Comparison of ENCODE assay signal across 26 cellular contexts in the genomic region with DNA sequence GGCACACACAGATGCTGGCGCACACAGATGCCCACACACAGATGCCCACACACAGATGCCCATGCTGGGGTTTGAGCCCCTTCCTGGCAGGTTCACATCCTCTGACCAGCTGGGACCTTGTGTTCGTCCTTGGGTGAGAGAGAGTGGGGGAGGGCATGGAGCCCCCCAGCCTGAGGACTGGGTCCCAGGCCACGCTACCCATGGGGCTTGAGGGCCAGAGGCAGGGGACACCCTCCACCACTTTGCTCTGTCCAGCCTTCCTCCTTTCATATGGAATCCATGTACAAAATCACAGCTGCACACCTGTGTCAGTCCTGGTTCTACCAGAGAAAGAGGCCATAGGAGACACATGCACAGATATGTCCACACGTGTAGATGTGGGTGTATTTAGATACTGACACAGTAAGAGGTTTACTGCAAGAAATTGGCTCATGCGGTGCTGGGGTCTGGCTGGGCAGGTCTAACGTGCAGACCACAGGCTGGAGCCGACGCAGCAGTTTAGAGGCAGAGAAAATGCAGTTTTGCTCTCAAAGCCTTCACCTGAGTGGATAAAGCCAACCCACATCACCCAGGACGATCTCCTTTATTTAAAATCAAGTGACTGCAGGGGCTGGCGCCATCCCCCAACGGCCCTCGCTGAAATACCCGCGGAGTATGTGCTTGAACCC. TPM values are rescaled to one million over a fixed set of nuclear protein-coding genes. Genes with fewer than 3 reads are reported as not detected.
DNase-seq lines count a peak whose midpoint lies in the region; ATAC-seq and TF ChIP-seq lines count a peak whose summit lies in the region.
"Had no signal": no experiment of that assay in that cellular context is flagged by ENCODE, and none has a peak within 500 bp of the region (broad histone marks: within the 10 kb centered on the region; RNA-seq: fewer than 3 reads in every experiment).

No MANE protein-coding gene starts in this region.

- H3K27me3 Mint-ChIP-seq in type B pancreatic cell: peaks cover 19% of the 10 kb centered on the region
- H3K27me3 Mint-ChIP-seq: activated CD8-positive, alpha-beta T cell treated with anti-CD3 and anti-CD28 coated beads for 36 hours had no signal

- no peak for ATAC-seq in heart left ventricle
- no peak for ATAC-seq in lower lobe of right lung
- ATAC-seq: activated CD8-positive, alpha-beta T cell treated with anti-CD3 and anti-CD28 coated beads for 36 hours; activated naive CD4-positive, alpha-beta T cell treated with anti-CD3 and anti-CD28 coated beads, Interleukin-2, amount 50 U/mL, for 72 hours; Right ventricle myocardium inferior had no signal

- H3K4me1 Mint-ChIP-seq in type B pancreatic cell (ENCODE audit: unreplicated experiment): no peaks in the 10 kb centered on the region

- H3K4me1 ChIP-seq in heart left ventricle (peaks cover 0 to 13% (median 7%) of the 10 kb centered on the region in 12 donors), left ventricle myocardium inferior (peaks cover 11% of the 10 kb centered on the region), lower lobe of right lung (peaks cover 5% of the 10 kb centered on the region), prostate gland (replicated peaks) (no peaks in the 10 kb centered on the region)
- H3K4me1 ChIP-seq: psoas muscle had no signal

- TF ChIP-seq POLR2A in heart left ventricle (IDR thresholded peaks at IDR 0.05) (no peak), prostate gland (IDR thresholded peaks at IDR 0.05) (no peak)

- H3K9me3 Mint-ChIP-seq in type B pancreatic cell: no peaks in the 10 kb centered on the region
- H3K9me3 Mint-ChIP-seq: activated CD8-positive, alpha-beta T cell treated with anti-CD3 and anti-CD28 coated beads for 36 hours; activated naive CD4-positive, alpha-beta T cell treated with anti-CD3 and anti-CD28 coated beads, Interleukin-2, amount 50 U/mL, for 72 hours; activated T-helper 2 cell treated with anti-CD3 and anti-CD28 coated beads, Interferon-gamma antibody, Interleukin-2, Interleukin-4, amounts not matched to agents 10 μg/mL and 5 μg/mL and 100 μg/mL, durations not matched to agents 14 hours and 24 hours and 36 hours had no signal

- H3K36me3 ChIP-seq in heart left ventricle: no peaks in the 10 kb centered on the region
- no peaks in the 10 kb centered on the region for H3K36me3 ChIP-seq in left ventricle myocardium inferior
- H3K36me3 ChIP-seq in lower lobe of right lung: no peaks in the 10 kb centered on the region
- no peaks in the 10 kb centered on the region for H3K36me3 ChIP-seq in prostate gland
- H3K36me3 ChIP-seq: BLaER1, neutrophil, tibial artery had no signal

- H3K4me3 ChIP-seq in heart left ventricle (no peak overlapping the region), left ventricle myocardium inferior (no peak overlapping the region), lower lobe of right lung (no peak overlapping the region), prostate gland (no peak overlapping the region)
- H3K4me3 ChIP-seq: BLaER1, PC-9, psoas muscle, tibial artery had no signal

- no peaks in the 10 kb centered on the region for H3K9me3 ChIP-seq in heart left ventricle
- H3K9me3 ChIP-seq in left ventricle myocardium inferior (replicated peaks): no peaks in the 10 kb centered on the region
- no peaks in the 10 kb centered on the region for H3K9me3 ChIP-seq in lower lobe of right lung
- H3K9me3 ChIP-seq in prostate gland: no peaks in the 10 kb centered on the region
- H3K9me3 ChIP-seq: BLaER1, neutrophil, psoas muscle, tibial artery had no signal

- DNase-seq in heart left ventricle (peak in 4 of 5 donors; percentile 9 to 39 (median 18)), left ventricle myocardium inferior (no peak), OCI-M1 (lab: John Stamatoyannopoulos, UW) (peak; percentile 19), lower lobe of right lung (peak; percentile 39), type B pancreatic cell (ENCODE audit: extremely low spot score, unreplicated experiment) (no peak), OCI-M2 (lab: John Stamatoyannopoulos, UW; ENCODE audit: unreplicated experiment) (no peak), prostate gland (ENCODE audit: low spot score) (no peak)
- DNase-seq: activated CD8-positive, alpha-beta T cell treated with anti-CD3 and anti-CD28 coated beads for 36 hours; COR-L47; mesendoderm; NCI-H1092; NCI-H1694 treated with DMSO at 0.1 percent for 48 hours; NCI-H2171; NCI-H510A treated with DMSO at 0.1 percent for 48 hours; PC-9; stimulated activated CD4-positive, alpha-beta T cell treated with anti-CD3 and anti-CD28 coated beads, Interleukin-15, amount 100 ng/mL, for 24 hours; stimulated activated CD4-positive, alpha-beta T cell treated with anti-CD3 and anti-CD28 coated beads, Interleukin-4, amount 100 ng/mL, for 4 hours; T-helper 2 cell; tibial artery had no signal

- TF ChIP-seq CTCF in heart left ventricle (IDR thresholded peaks at IDR 0.05) (no peak), left ventricle myocardium inferior (IDR thresholded peaks at IDR 0.05; ENCODE audit: borderline replicate concordance) (no peak), lower lobe of right lung (IDR thresholded peaks at IDR 0.05) (no peak), type B pancreatic cell (conservative IDR thresholded peaks at IDR 0.05) (no peak), prostate gland (IDR thresholded peaks at IDR 0.05) (no peak)

- WGBS in heart left ventricle, 4 donors: 66 to 71% (median 68%) methylated on average over 9 to 14 of the region's 14 CpGs
- WGBS in prostate gland: 46% methylated on average over 14 of the region's 14 CpGs

- peaks cover 0 to 3% (median 0%) of the 10 kb centered on the region in 9 donors for H3K27me3 ChIP-seq in heart left ventricle
- H3K27me3 ChIP-seq in left ventricle myocardium inferior (ENCODE audit: low read depth): peaks cover 16% of the 10 kb centered on the region
- H3K27me3 ChIP-seq in lower lobe of right lung (ENCODE audit: low read depth): no peaks in the 10 kb centered on the region
- H3K27me3 ChIP-seq in prostate gland (replicated peaks; ENCODE audit: insufficient read depth): no peaks in the 10 kb centered on the region
- H3K27me3 ChIP-seq: BLaER1 had no signal

- intact Hi-C loops in heart left ventricle (cut with DNase I): loop anchor here in 1 of 10 donors (10.0 kb wide), 1 partner anchor 375 kb away; a partner anchor contains a TSS
- intact Hi-C loops in left ventricle myocardium inferior (cut with micrococcal nuclease): no loop called here
- intact Hi-C loops in lower lobe of right lung (cut with DNase I): no loop called here
- intact Hi-C loops in prostate gland (cut with DNase I): no loop called here

- H3K4me3 Mint-ChIP-seq in type B pancreatic cell: peak overlapping the region; percentile 31
- H3K4me3 Mint-ChIP-seq: activated CD8-positive, alpha-beta T cell treated with anti-CD3 and anti-CD28 coated beads for 36 hours had no signal

- no peak overlapping the region for H3K27ac ChIP-seq in heart left ventricle
- no peak overlapping the region for H3K27ac ChIP-seq in left ventricle myocardium inferior (replicated peaks)
- no peak overlapping the region for H3K27ac ChIP-seq in lower lobe of right lung
- H3K27ac ChIP-seq in prostate gland: no peak overlapping the region
- H3K27ac ChIP-seq: BLaER1, epithelial cell of prostate, neutrophil, PC-9, psoas muscle, tibial artery had no signal

- H3K27ac Mint-ChIP-seq in type B pancreatic cell: peak overlapping the region; percentile 50
- H3K27ac Mint-ChIP-seq: activated CD8-positive, alpha-beta T cell treated with anti-CD3 and anti-CD28 coated beads for 36 hours; activated naive CD4-positive, alpha-beta T cell treated with anti-CD3 and anti-CD28 coated beads, Interleukin-2, amount 50 U/mL, for 72 hours; activated T-helper 2 cell treated with anti-CD3 and anti-CD28 coated beads, Interferon-gamma antibody, Interleukin-2, Interleukin-4, amounts not matched to agents 10 μg/mL and 5 μg/mL and 100 μg/mL, durations not matched to agents 14 hours and 24 hours and 36 hours had no signal

- H3K36me3 Mint-ChIP-seq in type B pancreatic cell: no peaks in the 10 kb centered on the region
- H3K36me3 Mint-ChIP-seq: activated naive CD4-positive, alpha-beta T cell treated with anti-CD3 and anti-CD28 coated beads, Interleukin-2, amount 50 U/mL, for 72 hours had no signal

RNA-seq across cellular contexts. Expression of a gene that starts 10.8 kb away (rescaled TPM):
- total RNA-seq in heart left ventricle: not detected
- polyA plus RNA-seq in heart left ventricle: under 1 TPM in 1 of 2 donors, not detected in 1; 0.07 TPM
- total RNA-seq in left ventricle myocardium inferior: not detected
- total RNA-seq in lower lobe of right lung: 132 TPM
- total RNA-seq in type B pancreatic cell (ENCODE audit: low replicate concordance): 2.9 and 5.3 TPM in 2 replicates
- total RNA-seq in prostate gland: 1 to 10 TPM in 1 of 2 donors, not detected in 1; 4.6 TPM
- total RNA-seq: psoas muscle, Right ventricle myocardium inferior had no signal

RNA-seq across cellular contexts. Expression of a gene that starts 17.9 kb away (rescaled TPM):
- total RNA-seq in heart left ventricle: under 1 TPM in 2 of 9 donors, not detected in 7; 0.16 to 0.32 TPM
- polyA plus RNA-seq in heart left ventricle: under 1 TPM in 1 of 2 donors, not detected in 1; 0.18 TPM
- total RNA-seq in left ventricle myocardium inferior: not detected
- 0.50 TPM for total RNA-seq in lower lobe of right lung
- total RNA-seq in type B pancreatic cell (ENCODE audit: low replicate concordance): 5.0 TPM in 1 of 2 replicates, not detected in the other
- total RNA-seq in prostate gland: 1 to 10 TPM in 1 of 2 donors, under 1 TPM in 1; 0.64 to 2.7 TPM
- total RNA-seq: activated CD8-positive, alpha-beta T cell treated with anti-CD3 and anti-CD28 coated beads for 36 hours; activated T-helper 2 cell treated with anti-CD3 and anti-CD28 coated beads, Interferon-gamma antibody, Interleukin-2, Interleukin-4, amounts not matched to agents 10 μg/mL and 5 μg/mL and 100 μg/mL, durations not matched to agents 14 hours and 24 hours and 36 hours; PC-9; Right ventricle myocardium inferior had no signal

RNA-seq across cellular contexts. Expression of a gene that starts 28.0 kb away (rescaled TPM):
- 10 to 100 TPM in 4 of 9 donors, 1 to 10 TPM in 5; 6.9 to 14.6 (median 9.9) TPM for total RNA-seq in heart left ventricle
- 1 to 10 TPM; 1.6 to 5.4 TPM for polyA plus RNA-seq in heart left ventricle
- 8.7 TPM for total RNA-seq in left ventricle myocardium inferior
- total RNA-seq in lower lobe of right lung: 9.7 TPM
- 8.2 and 14.4 TPM in 2 replicates for total RNA-seq in type B pancreatic cell (ENCODE audit: low replicate concordance)
- total RNA-seq in prostate gland: 10 to 100 TPM; 12.9 to 30.2 TPM

Comparison
In these comparisons a context has a peak if more than half of its experiments do, and no peak if none do; other contexts are left out.
1. DNase-seq: peak in heart left ventricle (4 of 5), OCI-M1 (single experiment) and lower lobe of right lung (single experiment); none in left ventricle myocardium inferior (single experiment), type B pancreatic cell (single experiment), OCI-M2 (single experiment) and prostate gland (single experiment).
2. RNA of a gene that starts 10.8 kb away (total RNA-seq): 132 TPM in lower lobe of right lung (single experiment); 4.6 TPM in prostate gland, 2.9 to 5.3 TPM in type B pancreatic cell, not detected in left ventricle myocardium inferior (single experiment) and not detected in heart left ventricle; every median in the first group is over 10 times any median in the second.